15 cellular contexts compared by ENCODE assay signal in genomic region chr12:105358789-105359188, GRCh38. TPM values are rescaled to one million over a fixed set of nuclear protein-coding genes. Genes with fewer than 3 reads are reported as not detected.
DNase-seq lines count a peak whose midpoint lies in the region; ATAC-seq and TF ChIP-seq lines count a peak whose summit lies in the region.
"Had no signal": no experiment of that assay in that cellular context is flagged by ENCODE, and none has a peak within 500 bp of the region (broad histone marks: within the 10 kb centered on the region; RNA-seq: fewer than 3 reads in every experiment).

No MANE protein-coding gene starts in this region.

- peaks cover 21% of the 10 kb centered on the region for H3F3A ChIP-seq in DOHH2 (ENCODE audit: control insufficient read depth, insufficient read depth)

- H3K27ac ChIP-seq in DOHH2 (ENCODE audit: low read depth, low read length), result peak overlapping the region; percentile 96
- H3K27ac ChIP-seq: KMS-11 had no signal

- H3K9me3 Mint-ChIP-seq in endothelial cell (ENCODE audit: unreplicated experiment), result no peaks in the 10 kb centered on the region
- H3K9me3 Mint-ChIP-seq: CD8-positive, alpha-beta memory T cell; mesothelial cell of epicardium had no signal

- peak overlapping the region; percentile 74 for H3K4me3 ChIP-seq in DOHH2 (ENCODE audit: low read length)
- H3K4me3 ChIP-seq: coronary artery had no signal

- H3K9me3 ChIP-seq in DOHH2 (ENCODE audit: control insufficient read depth, insufficient read depth, low read length), result no peaks in the 10 kb centered on the region

- DNase-seq in endothelial cell (ENCODE audit: low spot score), result no peak
- DNase-seq in NCI-H82 (lab: John Stamatoyannopoulos, UW), result no peak
- DNase-seq in activated CD8-positive, alpha-beta memory T cell treated with anti-CD3 and anti-CD28 coated beads for 24 hours, result no peak
- DNase-seq in NCI-H526 (lab: John Stamatoyannopoulos, UW), result no peak
- DNase-seq: activated effector memory CD4-positive, alpha-beta T cell treated with Interleukin-2 at 50 U/mL for 16 hours; CD8-positive, alpha-beta memory T cell; glutamatergic neuron; NK-92 treated with Interleukin-12 subunit alpha and Interleukin-12 subunit beta, amount 100 ng/mL, for 24 hours had no signal

- H3K4me2 ChIP-seq in DOHH2 (ENCODE audit: low read length), result peak overlapping the region; percentile 98
- H3K4me2 ChIP-seq: KMS-11 had no signal

- peak; percentile 42 for ATAC-seq in GM19463 (IDR thresholded peaks at IDR 0.05; ENCODE audit: unreplicated experiment)
- ATAC-seq in HG03196 (IDR thresholded peaks at IDR 0.05; ENCODE audit: unreplicated experiment), result peak; percentile 35
- no peak for ATAC-seq in GM18858 (IDR thresholded peaks at IDR 0.05; ENCODE audit: unreplicated experiment)

- no peaks in the 10 kb centered on the region for H4K20me1 ChIP-seq in DOHH2 (ENCODE audit: control insufficient read depth, insufficient read depth, low read depth, low read length)

- H3K4me1 Mint-ChIP-seq in endothelial cell (ENCODE audit: unreplicated experiment), result peaks cover 3% of the 10 kb centered on the region

- peaks cover 29% of the 10 kb centered on the region for H3K36me3 ChIP-seq in DOHH2 (ENCODE audit: control insufficient read depth, low read length)

- H3K36me3 Mint-ChIP-seq in endothelial cell (ENCODE audit: low read depth, unreplicated experiment), result no peaks in the 10 kb centered on the region

- no peak overlapping the region for H3K4me3 Mint-ChIP-seq in endothelial cell (ENCODE audit: unreplicated experiment)
- H3K4me3 Mint-ChIP-seq: CD8-positive, alpha-beta memory T cell; mesothelial cell of epicardium had no signal

- H3K27me3 ChIP-seq in DOHH2 (ENCODE audit: control insufficient read depth, low read length), result no peaks in the 10 kb centered on the region

- peak overlapping the region; percentile 48 for H3K27ac Mint-ChIP-seq in endothelial cell (ENCODE audit: unreplicated experiment)
- H3K27ac Mint-ChIP-seq: mesothelial cell of epicardium had no signal

- peaks cover 84% of the 10 kb centered on the region for H3K4me1 ChIP-seq in DOHH2 (ENCODE audit: control insufficient read depth, low read length)

- TF ChIP-seq CTCF in DOHH2 (IDR thresholded peaks at IDR 0.05; ENCODE audit: low read depth, low read length, poor library complexity, severe bottlenecking) (no peak), endothelial cell (IDR thresholded peaks at IDR 0.05; ENCODE audit: unreplicated experiment) (no peak)

- H3K79me2 ChIP-seq in DOHH2 (ENCODE audit: control insufficient read depth, low read length), result peaks cover 71% of the 10 kb centered on the region

- peaks cover 1% of the 10 kb centered on the region for H3K27me3 Mint-ChIP-seq in endothelial cell (ENCODE audit: unreplicated experiment)
- H3K27me3 Mint-ChIP-seq: CD8-positive, alpha-beta memory T cell had no signal

- H3K9me2 ChIP-seq in DOHH2 (replicated peaks; ENCODE audit: control insufficient read depth, low read length), result no peaks in the 10 kb centered on the region

RNA-seq across cellular contexts. Expression of gene C12orf75, which starts 28.3 kb away (rescaled TPM):
- total RNA-seq in endothelial cell (ENCODE audit: unreplicated experiment), result 24.0 TPM
